In the genomic region with DNA sequence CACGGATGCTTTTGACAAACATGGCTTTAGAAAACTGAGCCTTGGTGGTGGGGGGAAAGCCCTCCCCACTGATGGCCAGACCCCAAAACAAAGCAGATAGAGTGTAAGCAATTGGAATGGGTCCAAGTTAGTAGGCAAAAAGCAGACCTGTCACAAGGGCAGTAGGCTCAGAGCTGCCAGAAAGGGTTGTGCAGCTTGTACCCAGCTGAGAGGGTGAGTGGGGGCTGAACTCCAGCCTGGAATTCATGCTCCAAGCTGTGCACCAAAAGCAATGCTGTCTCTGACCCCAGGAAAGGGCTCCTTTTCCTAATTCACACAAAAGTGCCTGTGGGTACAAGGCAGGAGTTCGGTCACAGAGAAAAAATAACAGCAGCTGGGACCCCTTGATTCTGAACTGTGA, we compare ENCODE assay signal across 1 cellular context.
TF ChIP-seq lines count a peak whose summit lies in the region.

No MANE protein-coding gene starts in this region.

TF ChIP-seq in WTC11, 78 proteins besides CTCF, POLR2A, EP300 and RAD21 (continued from another document):
- TF ChIP-seq, protein P1, sequence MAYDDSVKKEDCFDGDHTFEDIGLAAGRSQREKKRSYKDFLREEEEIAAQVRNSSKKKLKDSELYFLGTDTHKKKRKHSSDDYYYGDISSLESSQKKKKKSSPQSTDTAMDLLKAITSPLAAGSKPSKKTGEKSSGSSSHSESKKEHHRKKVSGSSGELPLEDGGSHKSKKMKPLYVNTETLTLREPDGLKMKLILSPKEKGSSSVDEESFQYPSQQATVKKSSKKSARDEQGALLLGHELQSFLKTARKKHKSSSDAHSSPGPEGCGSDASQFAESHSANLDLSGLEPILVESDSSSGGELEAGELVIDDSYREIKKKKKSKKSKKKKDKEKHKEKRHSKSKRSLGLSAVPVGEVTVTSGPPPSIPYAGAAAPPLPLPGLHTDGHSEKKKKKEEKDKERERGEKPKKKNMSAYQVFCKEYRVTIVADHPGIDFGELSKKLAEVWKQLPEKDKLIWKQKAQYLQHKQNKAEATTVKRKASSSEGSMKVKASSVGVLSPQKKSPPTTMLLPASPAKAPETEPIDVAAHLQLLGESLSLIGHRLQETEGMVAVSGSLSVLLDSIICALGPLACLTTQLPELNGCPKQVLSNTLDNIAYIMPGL (CRISPR knock-in tag; IDR thresholded peaks at IDR 0.05), result no peak
- no peak for TF ChIP-seq GTF2I (CRISPR knock-in tag; conservative IDR thresholded peaks at IDR 0.05)
- no peak for TF ChIP-seq ZNF232 (CRISPR knock-in tag; IDR thresholded peaks at IDR 0.05)
- no peak for TF ChIP-seq IRF2 (CRISPR knock-in tag; IDR thresholded peaks at IDR 0.05; ENCODE audit: borderline replicate concordance, low read depth)
- TF ChIP-seq, protein P2, sequence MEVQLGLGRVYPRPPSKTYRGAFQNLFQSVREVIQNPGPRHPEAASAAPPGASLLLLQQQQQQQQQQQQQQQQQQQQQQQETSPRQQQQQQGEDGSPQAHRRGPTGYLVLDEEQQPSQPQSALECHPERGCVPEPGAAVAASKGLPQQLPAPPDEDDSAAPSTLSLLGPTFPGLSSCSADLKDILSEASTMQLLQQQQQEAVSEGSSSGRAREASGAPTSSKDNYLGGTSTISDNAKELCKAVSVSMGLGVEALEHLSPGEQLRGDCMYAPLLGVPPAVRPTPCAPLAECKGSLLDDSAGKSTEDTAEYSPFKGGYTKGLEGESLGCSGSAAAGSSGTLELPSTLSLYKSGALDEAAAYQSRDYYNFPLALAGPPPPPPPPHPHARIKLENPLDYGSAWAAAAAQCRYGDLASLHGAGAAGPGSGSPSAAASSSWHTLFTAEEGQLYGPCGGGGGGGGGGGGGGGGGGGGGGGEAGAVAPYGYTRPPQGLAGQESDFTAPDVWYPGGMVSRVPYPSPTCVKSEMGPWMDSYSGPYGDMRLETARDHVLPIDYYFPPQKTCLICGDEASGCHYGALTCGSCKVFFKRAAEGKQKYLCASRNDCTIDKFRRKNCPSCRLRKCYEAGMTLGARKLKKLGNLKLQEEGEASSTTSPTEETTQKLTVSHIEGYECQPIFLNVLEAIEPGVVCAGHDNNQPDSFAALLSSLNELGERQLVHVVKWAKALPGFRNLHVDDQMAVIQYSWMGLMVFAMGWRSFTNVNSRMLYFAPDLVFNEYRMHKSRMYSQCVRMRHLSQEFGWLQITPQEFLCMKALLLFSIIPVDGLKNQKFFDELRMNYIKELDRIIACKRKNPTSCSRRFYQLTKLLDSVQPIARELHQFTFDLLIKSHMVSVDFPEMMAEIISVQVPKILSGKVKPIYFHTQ (CRISPR knock-in tag; IDR thresholded peaks at IDR 0.05), result no peak
- TF ChIP-seq, protein P3, sequence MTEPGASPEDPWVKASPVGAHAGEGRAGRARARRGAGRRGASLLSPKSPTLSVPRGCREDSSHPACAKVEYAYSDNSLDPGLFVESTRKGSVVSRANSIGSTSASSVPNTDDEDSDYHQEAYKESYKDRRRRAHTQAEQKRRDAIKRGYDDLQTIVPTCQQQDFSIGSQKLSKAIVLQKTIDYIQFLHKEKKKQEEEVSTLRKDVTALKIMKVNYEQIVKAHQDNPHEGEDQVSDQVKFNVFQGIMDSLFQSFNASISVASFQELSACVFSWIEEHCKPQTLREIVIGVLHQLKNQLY (CRISPR knock-in tag; IDR thresholded peaks at IDR 0.05), result no peak
- no peak for TF ChIP-seq MYBL2 (CRISPR knock-in tag; IDR thresholded peaks at IDR 0.05)
- TF ChIP-seq, protein P4, sequence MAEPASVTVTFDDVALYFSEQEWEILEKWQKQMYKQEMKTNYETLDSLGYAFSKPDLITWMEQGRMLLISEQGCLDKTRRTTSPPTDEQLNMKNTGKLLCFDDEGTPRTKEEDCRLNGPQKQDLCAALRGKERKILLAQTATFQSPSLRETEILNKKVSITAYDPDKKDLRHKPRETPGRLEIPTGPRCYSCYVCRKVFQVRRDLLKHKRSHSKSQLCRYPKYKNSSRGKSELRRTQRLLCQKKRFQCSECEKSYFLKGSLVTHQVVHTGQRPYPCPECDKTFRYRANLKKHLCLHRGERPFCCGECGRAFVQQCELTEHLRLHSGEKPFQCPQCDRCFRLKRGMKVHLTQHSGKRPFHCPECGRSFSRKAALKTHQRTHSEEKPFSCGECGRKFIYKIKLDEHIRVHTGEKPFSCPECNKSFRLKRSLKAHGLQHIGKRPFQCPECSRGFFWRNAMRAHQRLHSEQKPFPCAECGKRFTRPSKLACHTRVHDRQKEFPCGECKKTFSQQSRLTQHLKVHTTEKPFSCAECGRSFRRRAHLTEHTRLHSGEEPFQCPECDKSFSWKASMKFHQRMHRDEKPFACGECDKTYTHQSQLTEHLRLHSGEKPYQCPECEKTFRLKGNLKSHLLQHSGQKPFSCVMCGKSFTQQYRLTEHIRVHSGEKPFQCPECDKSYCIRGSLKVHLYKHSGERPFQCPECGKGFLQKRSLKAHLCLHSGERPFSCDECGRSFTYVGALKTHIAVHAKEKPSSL (CRISPR knock-in tag; conservative IDR thresholded peaks at IDR 0.05), result no peak
- TF ChIP-seq SMAD3 (CRISPR knock-in tag; IDR thresholded peaks at IDR 0.05; ENCODE audit: borderline replicate concordance), result no peak
- TF ChIP-seq NFYB (CRISPR knock-in tag; conservative IDR thresholded peaks at IDR 0.05; ENCODE audit: low read depth), result no peak
